8 cellular contexts compared by ENCODE assay signal in genomic region chr10:35495521-35496238, GRCh38.
DNase-seq lines count a peak whose midpoint lies in the region; ATAC-seq and TF ChIP-seq lines count a peak whose summit lies in the region.
"Had no signal": no experiment of that assay in that cellular context is flagged by ENCODE, and none has a peak within 500 bp of the region (broad histone marks: within the 10 kb centered on the region; RNA-seq: fewer than 3 reads in every experiment).

No MANE protein-coding gene starts in this region.

- DNase-seq in breast epithelium (ENCODE audit: low spot score in 2 of 2) (peak in 1 of 2 donors; percentile 80), sciatic nerve (ENCODE audit: low spot score) (no peak), COLO829 (ENCODE audit: low spot score) (no peak)
- no peak for DNase-seq in activated CD4-positive, alpha-beta T cell treated with anti-CD3 and anti-CD28 coated beads, Interleukin-2, amount 50 U/mL, for 4 hours
- DNase-seq: amniotic stem cell had no signal

- peak overlapping the region; percentile 57 to 59 for H3K27ac ChIP-seq in breast epithelium

- no peak for TF ChIP-seq POLR2A in breast epithelium (IDR thresholded peaks at IDR 0.05)

- H3K36me3 ChIP-seq in breast epithelium = no peaks in the 10 kb centered on the region

- no peak overlapping the region for H3K4me3 ChIP-seq in breast epithelium

- peaks cover 0 to 11% of the 10 kb centered on the region in 2 donors for H3K4me1 ChIP-seq in breast epithelium

- intact Hi-C loops in breast epithelium (cut with DNase I; ENCODE audit: low total_unique reads) = loop anchor here (5.0 kb wide), 1 partner anchor 862 kb away; no protein-coding TSS in a partner anchor
- intact Hi-C loops in sciatic nerve (cut with DNase I) = no loop called here

- no peaks in the 10 kb centered on the region for H3K27me3 ChIP-seq in breast epithelium

- H3K9me3 ChIP-seq in breast epithelium = no peaks in the 10 kb centered on the region

- TF ChIP-seq CTCF in breast epithelium (IDR thresholded peaks at IDR 0.05) = no peak

- ATAC-seq in GM19395 (IDR thresholded peaks at IDR 0.05; ENCODE audit: unreplicated experiment) (peak; percentile 68), HG03108 (IDR thresholded peaks at IDR 0.05; ENCODE audit: unreplicated experiment) (peak; percentile 39), sciatic nerve (peak; percentile 23), HG02571 (IDR thresholded peaks at IDR 0.05; ENCODE audit: unreplicated experiment) (no peak)
